ENCODE assay signal across 9 cellular contexts in genomic region chr15:37106490-37107001, GRCh38. TPM values are rescaled to one million over a fixed set of nuclear protein-coding genes. Genes with fewer than 3 reads are reported as not detected.
DNase-seq lines count a peak whose midpoint lies in the region; ATAC-seq, FAIRE-seq and TF ChIP-seq lines count a peak whose summit lies in the region.
"Had no signal": no experiment of that assay in that cellular context is flagged by ENCODE, and none has a peak within 500 bp of the region (broad histone marks: within the 10 kb centered on the region; RNA-seq: fewer than 3 reads in every experiment).

No MANE protein-coding gene starts in this region.

- H3K4me3 ChIP-seq in SK-N-SH (ENCODE audit: low read depth in 2 of 2, low read length in 1 of 2) (peak overlapping the region; percentile 74 to 92), cardiac muscle cell (peak overlapping the region; percentile 98), small intestine (ENCODE audit: low read depth in 1 of 2, low read length in 2 of 2) (no peak overlapping the region)

- H3K36me3 ChIP-seq in SK-N-SH (replicated peaks in 1 of 2; ENCODE audit: control insufficient read depth in 1 of 2, insufficient read depth in 2 of 2, low read length in 1 of 2) (peaks cover 0 to 6% of the 10 kb centered on the region in 2 experiments), cardiac muscle cell (no peaks in the 10 kb centered on the region), small intestine (ENCODE audit: control insufficient read depth in 2 of 2, insufficient read depth in 2 of 2, low read length in 2 of 2) (no peaks in the 10 kb centered on the region)

- POLR2A ChIA-PET in SK-N-SH (lab: Yijun Ruan, JAX) = interaction anchor here (0.8 to 3.2 kb wide), 8 partner anchors 10 to 1235 kb away, joined by 3 to 23 read pairs (median 3); no protein-coding TSS in a partner anchor

- H3K79me2 ChIP-seq in SK-N-SH (ENCODE audit: insufficient read depth) = peaks cover 91% of the 10 kb centered on the region

- ATAC-seq in GM21717 (IDR thresholded peaks at IDR 0.05; ENCODE audit: unreplicated experiment) = no peak

- peaks cover 2 to 10% of the 10 kb centered on the region in 2 experiments; a peak in 2 of 4 replicates for H3K4me1 ChIP-seq in SK-N-SH (ENCODE audit: control insufficient read depth in 1 of 2, insufficient read depth in 2 of 2, low read depth in 1 of 2, low read length in 1 of 2)
- H3K4me1 ChIP-seq in cardiac muscle cell (ENCODE audit: low read depth) = peaks cover 16% of the 10 kb centered on the region
- peaks cover 0 to 1% of the 10 kb centered on the region in 2 donors for H3K4me1 ChIP-seq in small intestine (ENCODE audit: control insufficient read depth in 2 of 2, insufficient read depth in 1 of 2, low read depth in 1 of 2, low read length in 1 of 2)

- FAIRE-seq in small intestine (lab: Jason Lieb, UNC) (no peak), urothelium cell line (lab: Jason Lieb, UNC) (no peak)
- FAIRE-seq: A204.1 had no signal

- H3K27ac ChIP-seq in SK-N-SH (ENCODE audit: low read depth in 2 of 2, low read length in 1 of 2) = peak overlapping the region; percentile 99
- peak overlapping the region; percentile 97 for H3K27ac ChIP-seq in cardiac muscle cell
- H3K27ac ChIP-seq in small intestine (ENCODE audit: low read depth in 1 of 2, low read length in 1 of 2) = no peak overlapping the region

- peak overlapping the region; percentile 89 for H3K4me2 ChIP-seq in SK-N-SH

- peak; percentile 1 for DNase-seq in DMS153 treated with DMSO at 0.1 percent for 48 hours (lab: John Stamatoyannopoulos, UW; ENCODE audit: unreplicated experiment)
- DNase-seq in DMS153 (lab: John Stamatoyannopoulos, UW) = no peak
- no peak for DNase-seq in SK-N-SH
- DNase-seq in cardiac muscle cell (ENCODE audit: low read depth in 1 of 2, low spot score in 1 of 2) = peak; percentile 79 to 80
- DNase-seq in small intestine = peak; percentile 41
- no peak for DNase-seq in GDM1 (lab: John Stamatoyannopoulos, UW)
- no peak for DNase-seq in urothelium cell line (ENCODE audit: low spot score)

- H3K9me2 ChIP-seq in SK-N-SH = no peaks in the 10 kb centered on the region

- H3K9ac ChIP-seq in SK-N-SH = peak overlapping the region; percentile 100

- peak overlapping the region; percentile 47; the same call in 1 of the 2 replicates for H2AFZ ChIP-seq in SK-N-SH (ENCODE audit: low read depth)

- CTCF ChIA-PET in SK-N-SH (lab: Yijun Ruan, JAX) = interaction anchor here (0.6 to 10.8 kb wide), 10 partner anchors 11 to 1586 kb away, joined by 3 to 101 read pairs (median 5); no protein-coding TSS in a partner anchor

- H4K20me1 ChIP-seq in SK-N-SH (ENCODE audit: insufficient read depth) = no peaks in the 10 kb centered on the region

- no peak for TF ChIP-seq EP300 in SK-N-SH (IDR thresholded peaks at IDR 0.05; ENCODE audit: borderline replicate concordance in 1 of 2, low read depth in 1 of 2, low read length in 1 of 2)

- 11% methylated on average over 23 of the region's 23 CpGs for WGBS in SK-N-SH (ENCODE audit: low lambda C conversion rate)
- WGBS in small intestine, 3 donors = 5 to 16% (median 9%) methylated on average over 23 of the region's 23 CpGs

- H3F3A ChIP-seq in SK-N-SH (replicated peaks; ENCODE audit: insufficient read depth) = peaks cover 44% of the 10 kb centered on the region

- no peaks in the 10 kb centered on the region for H3K9me3 ChIP-seq in SK-N-SH
- no peaks in the 10 kb centered on the region for H3K9me3 ChIP-seq in cardiac muscle cell (ENCODE audit: low read depth)
- H3K9me3 ChIP-seq in small intestine (ENCODE audit: control insufficient read depth, low read depth) = no peaks in the 10 kb centered on the region

- peak; percentile 61 for TF ChIP-seq CTCF in SK-N-SH (IDR thresholded peaks at IDR 0.05)
- peak; percentile 26 for TF ChIP-seq CTCF in cardiac muscle cell (IDR thresholded peaks at IDR 0.05; ENCODE audit: low read depth, low read length)

- H3K27me3 ChIP-seq in SK-N-SH (ENCODE audit: insufficient read depth) (no peaks in the 10 kb centered on the region), cardiac muscle cell (no peaks in the 10 kb centered on the region), small intestine (ENCODE audit: control insufficient read depth in 2 of 2, insufficient read depth in 2 of 2, low read length in 2 of 2) (peaks cover 0 to 25% of the 10 kb centered on the region in 2 donors)

- TF ChIP-seq RAD21 in SK-N-SH (IDR thresholded peaks at IDR 0.05; ENCODE audit: low read length) = peak; percentile 61

TF ChIP-seq in SK-N-SH, 30 proteins besides CTCF, POLR2A, EP300 and RAD21:
- TF ChIP-seq GABPA (IDR thresholded peaks at IDR 0.05; ENCODE audit: low read depth) = no peak
- TF ChIP-seq NFIC (IDR thresholded peaks at IDR 0.05; ENCODE audit: borderline replicate concordance) = peak; percentile 29; the same call in 1 of the 2 replicates
- TF ChIP-seq SIN3A (IDR thresholded peaks at IDR 0.05; ENCODE audit: borderline replicate concordance, low read depth, low read length) = peak; percentile 44; the same call in 1 of the 2 replicates
- TF ChIP-seq FOXM1 (IDR thresholded peaks at IDR 0.05; ENCODE audit: low read depth) = no peak
- 0 out of 2 replicates have a peak, but pooled peaks have one; percentile 7 for TF ChIP-seq MAX (IDR thresholded peaks at IDR 0.05; ENCODE audit: low read depth)
- TF ChIP-seq TAF1 (IDR thresholded peaks at IDR 0.05; ENCODE audit: borderline replicate concordance, low read depth, low read length) = peak; percentile 19; the same call in 1 of the 2 replicates
- TF ChIP-seq, protein P1, sequence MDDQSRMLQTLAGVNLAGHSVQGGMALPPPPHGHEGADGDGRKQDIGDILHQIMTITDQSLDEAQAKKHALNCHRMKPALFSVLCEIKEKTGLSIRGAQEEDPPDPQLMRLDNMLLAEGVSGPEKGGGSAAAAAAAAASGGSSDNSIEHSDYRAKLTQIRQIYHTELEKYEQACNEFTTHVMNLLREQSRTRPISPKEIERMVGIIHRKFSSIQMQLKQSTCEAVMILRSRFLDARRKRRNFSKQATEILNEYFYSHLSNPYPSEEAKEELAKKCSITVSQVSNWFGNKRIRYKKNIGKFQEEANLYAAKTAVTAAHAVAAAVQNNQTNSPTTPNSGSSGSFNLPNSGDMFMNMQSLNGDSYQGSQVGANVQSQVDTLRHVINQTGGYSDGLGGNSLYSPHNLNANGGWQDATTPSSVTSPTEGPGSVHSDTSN (IDR thresholded peaks at IDR 0.05) = no peak
- 0 out of 2 replicates have a peak, but pooled peaks have one; percentile 11 for TF ChIP-seq SMC3 (IDR thresholded peaks at IDR 0.05; ENCODE audit: low read depth, low read length)

RNA-seq across cellular contexts. Expression of gene MEIS2, which starts 6.2 kb away (rescaled TPM):
- polyA plus RNA-seq in SK-N-SH (2012; rRNA removed) = 120 and 146 TPM in 2 replicates
- polyA plus RNA-seq in SK-N-SH (2012; cell fraction: cytosol; rRNA removed) = 113 and 133 TPM in 2 replicates
- polyA plus RNA-seq in SK-N-SH (2012; cell fraction: nucleus; rRNA removed) = 253 and 311 TPM in 2 replicates
- total RNA-seq in cardiac muscle cell = 326 and 432 TPM in 2 replicates
- polyA plus RNA-seq in cardiac muscle cell = 224 and 249 TPM in 2 replicates
- polyA plus RNA-seq in small intestine = 10 to 100 TPM in 2 of 3 donors, 1 to 10 TPM in 1; 8.7 to 13.2 (median 11.8) TPM

Comparison
In these comparisons a context has a peak if more than half of its experiments do, and no peak if none do; other contexts are left out.
1. DNase-seq: peak in DMS153 treated with DMSO at 0.1 percent for 48 hours (single experiment), cardiac muscle cell (2 of 2) and small intestine (single experiment); none in DMS153 (single experiment), SK-N-SH (single experiment), GDM1 (single experiment) and urothelium cell line (single experiment).
2. H3K27ac ChIP-seq: peak in SK-N-SH (2 of 2) and cardiac muscle cell (single experiment); none in small intestine (0 of 2).
3. H3K4me3 ChIP-seq: peak in SK-N-SH (2 of 2) and cardiac muscle cell (single experiment); none in small intestine (0 of 2).
4. RNA of gene MEIS2, which starts 6.2 kb away (polyA plus RNA-seq): 224 to 249 TPM in cardiac muscle cell and 113 to 311 TPM in SK-N-SH; 8.7 to 13.2 TPM in small intestine; every median in the first group is over 4 times any median in the second.